ENCODE assay signal across 1 cellular context in the genomic region with DNA sequence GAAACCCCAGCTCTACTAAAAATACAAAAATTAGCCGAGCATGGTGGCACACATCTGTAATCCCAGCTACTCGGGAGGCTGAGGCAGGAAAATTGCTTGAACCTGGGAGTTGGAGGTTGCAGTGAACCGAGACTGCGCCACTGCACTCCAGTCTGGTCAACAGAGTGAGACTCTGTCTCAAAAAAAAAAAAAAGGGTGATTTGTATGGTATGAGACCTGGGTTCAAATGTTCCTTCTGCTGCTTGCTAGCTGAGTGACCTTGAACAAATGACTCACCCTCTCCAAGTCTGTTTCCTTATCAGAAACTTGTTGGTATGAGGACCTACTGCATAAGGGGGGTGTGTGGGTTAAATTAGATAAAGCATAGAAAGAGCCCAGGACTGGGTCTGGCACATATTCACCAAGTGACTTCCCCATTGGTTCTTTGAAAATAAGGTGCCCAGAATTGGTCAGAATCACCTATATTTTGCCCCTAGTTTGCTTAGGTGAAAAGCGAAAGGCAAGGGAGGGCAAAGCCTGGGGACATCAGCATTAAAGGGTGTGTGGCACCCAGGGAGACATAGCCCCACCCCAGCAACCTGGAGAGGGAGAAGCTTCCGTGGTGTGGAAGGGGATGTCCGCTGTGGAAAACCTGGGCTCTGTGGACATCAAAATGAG.
TF ChIP-seq lines count a peak whose summit lies in the region.

No MANE protein-coding gene starts in this region.

TF ChIP-seq in IMR-90, 13 proteins besides CTCF, POLR2A, EP300 and RAD21:
- TF ChIP-seq BHLHE40 (IDR thresholded peaks at IDR 0.05; ENCODE audit: low read depth, low read length) (no peak), CEBPB (IDR thresholded peaks at IDR 0.05; ENCODE audit: low read depth, low read length) (no peak), MAZ (IDR thresholded peaks at IDR 0.05; ENCODE audit: borderline replicate concordance, low read depth, low read length) (no peak), CHD1 (IDR thresholded peaks at IDR 0.05; ENCODE audit: low read depth, low read length) (no peak), SMC3 (IDR thresholded peaks at IDR 0.05; ENCODE audit: low read depth, low read length) (no peak), FOS (IDR thresholded peaks at IDR 0.05; ENCODE audit: low read depth, low read length) (no peak), MXI1 (IDR thresholded peaks at IDR 0.05; ENCODE audit: borderline replicate concordance, low read depth, low read length) (no peak)
- TF ChIP-seq, protein P1, sequence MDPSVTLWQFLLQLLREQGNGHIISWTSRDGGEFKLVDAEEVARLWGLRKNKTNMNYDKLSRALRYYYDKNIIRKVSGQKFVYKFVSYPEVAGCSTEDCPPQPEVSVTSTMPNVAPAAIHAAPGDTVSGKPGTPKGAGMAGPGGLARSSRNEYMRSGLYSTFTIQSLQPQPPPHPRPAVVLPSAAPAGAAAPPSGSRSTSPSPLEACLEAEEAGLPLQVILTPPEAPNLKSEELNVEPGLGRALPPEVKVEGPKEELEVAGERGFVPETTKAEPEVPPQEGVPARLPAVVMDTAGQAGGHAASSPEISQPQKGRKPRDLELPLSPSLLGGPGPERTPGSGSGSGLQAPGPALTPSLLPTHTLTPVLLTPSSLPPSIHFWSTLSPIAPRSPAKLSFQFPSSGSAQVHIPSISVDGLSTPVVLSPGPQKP (IDR thresholded peaks at IDR 0.05; ENCODE audit: borderline replicate concordance, low read depth, low read length) = no peak
